ENCODE assay signal across 1 cellular context in the genomic region with DNA sequence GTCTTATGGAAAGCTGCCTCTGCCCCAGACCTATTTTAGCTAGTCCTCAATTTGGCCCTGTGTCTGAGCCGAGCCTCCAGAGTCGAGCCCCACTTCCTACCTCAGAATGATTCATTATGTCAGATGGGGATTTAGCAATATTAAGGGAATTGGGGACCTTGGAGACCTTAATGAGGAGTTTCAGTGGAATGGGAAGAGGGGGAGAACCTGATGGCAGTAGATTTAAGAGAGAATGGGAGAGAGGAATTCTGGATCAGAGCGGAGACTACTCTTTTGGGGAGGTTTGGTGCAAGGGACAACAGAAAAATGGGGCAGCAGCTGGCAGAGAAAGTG.
A peak's percentile ranks its signal among the peaks of the same experiment; 100 is the strongest.
TF ChIP-seq lines count a peak whose summit lies in the region.

No MANE protein-coding gene starts in this region.

TF ChIP-seq in K562, 482 proteins besides CTCF, POLR2A, EP300 and RAD21 (continued from another document):
- TF ChIP-seq GTF2F1 (IDR thresholded peaks at IDR 0.05; ENCODE audit: low read depth, low read length) = 0 out of 2 replicates have a peak, but pooled peaks have one; percentile 4
- peak in 1 of 2 experiments; percentile 8; a peak in 2 of 4 replicates for TF ChIP-seq MNT (conservative IDR thresholded peaks at IDR 0.05)
- TF ChIP-seq ATF1 (CRISPR knock-in tag; IDR thresholded peaks at IDR 0.05) = no peak
- TF ChIP-seq ATF1 (tag; IDR thresholded peaks at IDR 0.05) = 0 out of 2 replicates have a peak, but pooled peaks have one; percentile 51
- TF ChIP-seq NCOA4 (IDR thresholded peaks at IDR 0.05; ENCODE audit: partially characterized antibody) = peak; percentile 12
- TF ChIP-seq ZC3H8 (IDR thresholded peaks at IDR 0.05) = 0 out of 2 replicates have a peak, but pooled peaks have one; percentile 62
- TF ChIP-seq HCFC1 (IDR thresholded peaks at IDR 0.05; ENCODE audit: low read depth, low read length) = 0 out of 2 replicates have a peak, but pooled peaks have one; percentile 21
- peak in 1 of 3 experiments; percentile 56 for TF ChIP-seq YY1 (IDR thresholded peaks at IDR 0.05; ENCODE audit: borderline replicate concordance in 1 of 3, control insufficient read depth in 1 of 3, extremely low read depth in 1 of 3, insufficient read depth in 3 of 3, insufficient read length in 1 of 3, insufficient replicate concordance in 2 of 3, low read depth in 1 of 3, low read length in 2 of 3)
